Comparison of ENCODE assay signal across 8 cellular contexts in the genomic region with DNA sequence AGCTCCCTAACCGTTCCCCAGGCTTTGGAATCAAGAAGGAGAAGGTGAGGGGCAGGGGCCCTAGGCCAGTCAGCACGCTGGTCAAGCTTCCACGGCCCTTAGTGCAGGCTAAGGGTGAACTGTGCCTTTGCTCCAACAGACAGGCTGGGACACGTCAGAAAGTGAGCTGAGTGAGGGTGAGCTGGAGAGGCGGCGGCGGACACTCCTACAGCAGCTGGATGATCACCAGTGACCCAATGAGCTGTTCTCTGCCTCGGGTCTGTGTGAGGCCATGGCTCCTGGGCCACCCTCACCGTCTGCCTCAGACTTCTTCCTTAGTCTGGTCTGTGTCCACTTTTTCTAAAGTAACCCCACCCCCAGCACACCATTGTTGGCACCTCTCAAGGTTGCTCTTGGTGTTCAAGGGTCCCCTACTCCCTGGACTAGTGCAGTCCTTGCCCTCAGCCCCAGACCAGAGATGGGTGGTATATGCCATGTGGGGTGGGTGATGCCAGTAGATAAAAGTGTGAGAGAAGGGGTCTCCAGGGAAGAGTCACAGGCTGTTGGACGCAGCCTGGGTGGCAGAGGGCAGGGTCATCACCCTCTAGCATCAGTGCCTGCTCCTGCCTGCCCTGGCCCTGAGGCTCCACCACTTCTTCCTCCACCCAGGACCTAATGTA. TPM values are rescaled to one million over a fixed set of nuclear protein-coding genes. Genes with fewer than 3 reads are reported as not detected.
DNase-seq lines count a peak whose midpoint lies in the region; ATAC-seq and TF ChIP-seq lines count a peak whose summit lies in the region.

No MANE protein-coding gene starts in this region.

- H3K4me1 ChIP-seq in testis (peaks cover 15% of the 10 kb centered on the region), adrenal gland (replicated peaks in 1 of 2) (peaks cover 4 to 8% of the 10 kb centered on the region in 2 donors)

- no peaks in the 10 kb centered on the region for H3K27me3 Mint-ChIP-seq in activated CD4-positive, alpha-beta T cell treated with anti-CD3 and anti-CD28 coated beads, Interleukin-2, amount 10 ng/mL, durations not matched to agents 24 days and 14 days
- no peaks in the 10 kb centered on the region for H3K27me3 Mint-ChIP-seq in activated naive CD8-positive, alpha-beta T cell treated with anti-CD3 and anti-CD28 coated beads, Interleukin-2, amount 10 ng/mL, durations not matched to agents 7 days and 5 days
- H3K27me3 Mint-ChIP-seq in immature natural killer cell (ENCODE audit: low read depth in 3 of 3): peaks cover 0 to 1% (median 1%) of the 10 kb centered on the region in 3 donors

- H3K4me3 ChIP-seq in testis: no peak overlapping the region
- H3K4me3 ChIP-seq in adrenal gland: no peak overlapping the region

- H3K4me3 Mint-ChIP-seq in activated CD4-positive, alpha-beta T cell treated with anti-CD3 and anti-CD28 coated beads, Interleukin-2, amount 10 ng/mL, durations not matched to agents 24 days and 14 days: no peak overlapping the region
- no peak overlapping the region for H3K4me3 Mint-ChIP-seq in activated naive CD8-positive, alpha-beta T cell treated with anti-CD3 and anti-CD28 coated beads, Interleukin-2, amount 10 ng/mL, durations not matched to agents 7 days and 5 days
- peak overlapping the region in 1 of 5 donors; percentile 33 for H3K4me3 Mint-ChIP-seq in immature natural killer cell

- POLR2A ChIA-PET in activated naive CD8-positive, alpha-beta T cell treated with anti-CD3 and anti-CD28 coated beads, Interleukin-2, amount 10 ng/mL, durations not matched to agents 7 days and 5 days (lab: Charles Lee): interaction anchor here (0.7 to 2.2 kb wide), 5 partner anchors 19 to 98 kb away, joined by 3 to 19 read pairs (median 6); a partner anchor contains a TSS

- H3K9me3 ChIP-seq in testis: no peaks in the 10 kb centered on the region
- H3K9me3 ChIP-seq in adrenal gland (replicated peaks in 1 of 3): no peaks in the 10 kb centered on the region

- H3K4me1 Mint-ChIP-seq in activated CD4-positive, alpha-beta T cell treated with anti-CD3 and anti-CD28 coated beads, Interleukin-2, amount 10 ng/mL, durations not matched to agents 24 days and 14 days: peaks cover 26% of the 10 kb centered on the region
- peaks cover 30% of the 10 kb centered on the region for H3K4me1 Mint-ChIP-seq in activated naive CD8-positive, alpha-beta T cell treated with anti-CD3 and anti-CD28 coated beads, Interleukin-2, amount 10 ng/mL, durations not matched to agents 7 days and 5 days
- H3K4me1 Mint-ChIP-seq in immature natural killer cell: peaks cover 28 to 29% of the 10 kb centered on the region in 2 donors

- DNase-seq in activated CD4-positive, alpha-beta T cell treated with anti-CD3 and anti-CD28 coated beads, Interleukin-2, amount 10 ng/mL, durations not matched to agents 24 days and 14 days: peak; percentile 63
- DNase-seq in activated CD4-positive, alpha-beta T cell treated with anti-CD3 and anti-CD28 coated beads for 4 hours: no peak
- no peak for DNase-seq in activated naive CD8-positive, alpha-beta T cell treated with anti-CD3 and anti-CD28 coated beads, Interleukin-2, amount 10 ng/mL, durations not matched to agents 7 days and 5 days
- DNase-seq in immature natural killer cell (no peak), testis (peak; percentile 54), adrenal gland (no peak), NCI-H1048 (lab: John Stamatoyannopoulos, UW) (no peak)

- no peaks in the 10 kb centered on the region for H3K9me3 Mint-ChIP-seq in activated CD4-positive, alpha-beta T cell treated with anti-CD3 and anti-CD28 coated beads, Interleukin-2, amount 10 ng/mL, durations not matched to agents 24 days and 14 days
- H3K9me3 Mint-ChIP-seq in activated naive CD8-positive, alpha-beta T cell treated with anti-CD3 and anti-CD28 coated beads, Interleukin-2, amount 10 ng/mL, durations not matched to agents 7 days and 5 days: no peaks in the 10 kb centered on the region
- H3K9me3 Mint-ChIP-seq in immature natural killer cell: no peaks in the 10 kb centered on the region

- H3K27me3 ChIP-seq in testis (no peaks in the 10 kb centered on the region), adrenal gland (no peaks in the 10 kb centered on the region)

- peaks cover 43% of the 10 kb centered on the region for H3K36me3 Mint-ChIP-seq in activated CD4-positive, alpha-beta T cell treated with anti-CD3 and anti-CD28 coated beads, Interleukin-2, amount 10 ng/mL, durations not matched to agents 24 days and 14 days (ENCODE audit: low read depth)
- peaks cover 18% of the 10 kb centered on the region for H3K36me3 Mint-ChIP-seq in activated naive CD8-positive, alpha-beta T cell treated with anti-CD3 and anti-CD28 coated beads, Interleukin-2, amount 10 ng/mL, durations not matched to agents 7 days and 5 days
- peaks cover 0 to 35% (median 5%) of the 10 kb centered on the region in 3 donors for H3K36me3 Mint-ChIP-seq in immature natural killer cell

- H3K27ac ChIP-seq in testis (peak overlapping the region in 1 of 2 donors; percentile 71), adrenal gland (peak overlapping the region in 2 of 5 donors; percentile 7 to 14)

- no peaks in the 10 kb centered on the region for H3K36me3 ChIP-seq in testis (ENCODE audit: low read depth, missing control alignments)
- H3K36me3 ChIP-seq in adrenal gland (replicated peaks in 1 of 2): peaks cover 0 to 40% of the 10 kb centered on the region in 2 donors

- ATAC-seq in activated naive CD8-positive, alpha-beta T cell treated with anti-CD3 and anti-CD28 coated beads, Interleukin-2, amount 10 ng/mL, durations not matched to agents 7 days and 5 days (ENCODE audit: low read depth): peak; percentile 5
- no peak for ATAC-seq in HG03354 (IDR thresholded peaks at IDR 0.05; ENCODE audit: poor library complexity, severe bottlenecking, unreplicated experiment)

- peak overlapping the region; percentile 70 for H3K27ac Mint-ChIP-seq in activated CD4-positive, alpha-beta T cell treated with anti-CD3 and anti-CD28 coated beads, Interleukin-2, amount 10 ng/mL, durations not matched to agents 24 days and 14 days
- H3K27ac Mint-ChIP-seq in activated naive CD8-positive, alpha-beta T cell treated with anti-CD3 and anti-CD28 coated beads, Interleukin-2, amount 10 ng/mL, durations not matched to agents 7 days and 5 days: peak overlapping the region; percentile 87
- peak overlapping the region; percentile 43 to 90 (median 78) for H3K27ac Mint-ChIP-seq in immature natural killer cell

- TF ChIP-seq CTCF in testis (IDR thresholded peaks at IDR 0.05): no peak
- TF ChIP-seq CTCF in adrenal gland (IDR thresholded peaks at IDR 0.05): no peak

- intact Hi-C loops in activated CD4-positive, alpha-beta T cell treated with anti-CD3 and anti-CD28 coated beads, Interleukin-2, amount 10 ng/mL, durations not matched to agents 24 days and 14 days (cut with micrococcal nuclease): loop anchor here (1.0 to 5.0 kb wide), 3 partner anchors 19 to 198 kb away; a partner anchor contains a TSS
- intact Hi-C loops in testis (cut with DNase I; ENCODE audit: low total_unique reads) (no loop called here), adrenal gland (cut with DNase I) (loop anchor here (2.0 kb wide), 2 partner anchors 63 to 65 kb away; a partner anchor contains a TSS)

- no peak for TF ChIP-seq POLR2A in testis (IDR thresholded peaks at IDR 0.05)
- TF ChIP-seq POLR2A in adrenal gland (IDR thresholded peaks at IDR 0.05): no peak

- 63 to 65% methylated on average over 10 of the region's 10 CpGs for WGBS in testis, 2 donors
- WGBS in adrenal gland, 4 donors: 72 to 81% (median 77%) methylated on average over 10 of the region's 10 CpGs

RNA-seq across cellular contexts. Expression of a gene that starts 20.7 kb away (rescaled TPM):
- 12.3 and 12.7 TPM in 2 replicates for total RNA-seq in activated CD4-positive, alpha-beta T cell treated with anti-CD3 and anti-CD28 coated beads, Interleukin-2, amount 10 ng/mL, durations not matched to agents 24 days and 14 days
- total RNA-seq in activated naive CD8-positive, alpha-beta T cell treated with anti-CD3 and anti-CD28 coated beads, Interleukin-2, amount 10 ng/mL, durations not matched to agents 7 days and 5 days: 10 to 100 TPM; 16.5 to 18.0 TPM
- polyA plus RNA-seq in immature natural killer cell (1 to 10 TPM; 2.4 to 3.2 (median 2.8) TPM), testis (ENCODE audit: insufficient read depth, low read depth, low replicate concordance) (66.8 TPM), adrenal gland (100 to 1,000 TPM in 1 of 3 donors, 10 to 100 TPM in 1, 1 to 10 TPM in 1; 9.1 to 125 (median 83.6) TPM)
- total RNA-seq in testis (10 to 100 TPM; 49.2 to 66.7 TPM), adrenal gland (10 to 100 TPM in 6 of 8 donors, 1 to 10 TPM in 2; 7.2 to 44.8 (median 24.4) TPM)

RNA-seq across cellular contexts. Expression of a gene that starts 38.7 kb away (rescaled TPM):
- 0.16 and 0.33 TPM in 2 replicates for total RNA-seq in activated CD4-positive, alpha-beta T cell treated with anti-CD3 and anti-CD28 coated beads, Interleukin-2, amount 10 ng/mL, durations not matched to agents 24 days and 14 days
- under 1 TPM; 0.11 to 0.20 TPM for total RNA-seq in activated naive CD8-positive, alpha-beta T cell treated with anti-CD3 and anti-CD28 coated beads, Interleukin-2, amount 10 ng/mL, durations not matched to agents 7 days and 5 days
- polyA plus RNA-seq in immature natural killer cell (not detected), testis (ENCODE audit: insufficient read depth, low read depth, low replicate concordance) (178 TPM), adrenal gland (1 to 10 TPM in 1 of 3 donors, under 1 TPM in 2; 0.29 to 1.3 (median 0.37) TPM)
- total RNA-seq in testis (10 to 100 TPM; 54.9 to 68.6 TPM), adrenal gland (1 to 10 TPM in 5 of 8 donors, under 1 TPM in 2, not detected in 1; 0.42 to 2.3 (median 1.1) TPM)

Comparison
In these comparisons a context has a peak if more than half of its experiments do, and no peak if none do; other contexts are left out.
1. DNase-seq: peak in activated CD4-positive, alpha-beta T cell treated with anti-CD3 and anti-CD28 coated beads, Interleukin-2, amount 10 ng/mL, durations not matched to agents 24 days and 14 days (single experiment) and testis (single experiment); none in activated CD4-positive, alpha-beta T cell treated with anti-CD3 and anti-CD28 coated beads for 4 hours (0 of 2), activated naive CD8-positive, alpha-beta T cell treated with anti-CD3 and anti-CD28 coated beads, Interleukin-2, amount 10 ng/mL, durations not matched to agents 7 days and 5 days (single experiment), immature natural killer cell (0 of 3), adrenal gland (0 of 7) and NCI-H1048 (single experiment).
2. RNA of a gene that starts 38.7 kb away (total RNA-seq): 54.9 to 68.6 TPM in testis; 0.42 to 2.3 TPM in adrenal gland, 0.11 to 0.20 TPM in activated naive CD8-positive, alpha-beta T cell treated with anti-CD3 and anti-CD28 coated beads, Interleukin-2, amount 10 ng/mL, durations not matched to agents 7 days and 5 days and 0.16 to 0.33 TPM in activated CD4-positive, alpha-beta T cell treated with anti-CD3 and anti-CD28 coated beads, Interleukin-2, amount 10 ng/mL, durations not matched to agents 24 days and 14 days; every median in the first group is over 10 times any median in the second.
3. Peak in every context shown above with its lines, with median percentiles within 50 percentile points of each other: H3K27ac Mint-ChIP-seq.